In the genomic region with DNA sequence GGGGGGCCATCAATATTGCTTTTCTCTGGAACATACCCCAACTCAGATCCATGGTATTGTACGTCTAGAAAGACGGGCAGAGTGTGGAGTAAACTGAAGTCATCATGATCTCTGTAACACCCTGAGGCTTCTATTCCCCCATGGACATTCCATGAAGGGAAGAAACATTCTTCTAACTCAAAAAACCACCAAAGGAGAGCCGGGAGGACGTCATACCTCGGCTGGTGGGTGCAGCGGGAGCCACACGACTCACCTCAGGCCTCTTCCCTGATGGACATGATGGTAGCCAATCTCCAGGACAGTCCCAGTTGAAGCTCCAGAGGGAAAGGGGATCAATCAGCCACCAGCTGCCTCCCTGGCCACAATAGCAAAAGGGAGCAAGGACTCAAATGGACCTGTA, we compare ENCODE assay signal across 1 cellular context.
TF ChIP-seq lines count a peak whose summit lies in the region.

No MANE protein-coding gene starts in this region.

TF ChIP-seq in IMR-90, 13 proteins besides CTCF, POLR2A, EP300 and RAD21:
- TF ChIP-seq RCOR1 (IDR thresholded peaks at IDR 0.05; ENCODE audit: insufficient replicate concordance, low read length) (no peak), ELK1 (IDR thresholded peaks at IDR 0.05; ENCODE audit: borderline replicate concordance, low read depth, low read length) (no peak), NFE2L2 (IDR thresholded peaks at IDR 0.05; ENCODE audit: low read depth, low read length) (no peak), CEBPB (IDR thresholded peaks at IDR 0.05; ENCODE audit: low read depth, low read length) (no peak)
